In genomic region chr7:66681491-66682349, GRCh38 we compare ENCODE assay signal across 1 cellular context.
TF ChIP-seq lines count a peak whose summit lies in the region.

No MANE protein-coding gene starts in this region.

TF ChIP-seq in K562, 482 proteins besides CTCF, POLR2A, EP300 and RAD21 (continued from another document and continues in another):
- TF ChIP-seq ZNF318 (IDR thresholded peaks at IDR 0.05; ENCODE audit: borderline replicate concordance in 1 of 2, low read depth in 1 of 2) (no peak), REST (CRISPR knock-in tag; IDR thresholded peaks at IDR 0.05; ENCODE audit: low read depth) (no peak; the same call in none of the 2 replicates), MTA1 (IDR thresholded peaks at IDR 0.05; ENCODE audit: borderline replicate concordance) (0 out of 2 replicates have a peak, but pooled peaks have one; percentile 16), KAT2B (IDR thresholded peaks at IDR 0.05; ENCODE audit: low read depth, low read length) (no peak), FOXP1 (CRISPR knock-in tag; IDR thresholded peaks at IDR 0.05) (0 out of 2 replicates have a peak, but pooled peaks have one; percentile 21), NKRF (IDR thresholded peaks at IDR 0.05; ENCODE audit: borderline replicate concordance) (peak; percentile 92), VEZF1 (CRISPR knock-in tag; IDR thresholded peaks at IDR 0.05) (peak; percentile 79), HDGF (IDR thresholded peaks at IDR 0.05) (no peak), EGR1 (conservative IDR thresholded peaks at IDR 0.05) (peak; percentile 94), MAFF (IDR thresholded peaks at IDR 0.05; ENCODE audit: low read length) (no peak), ZNF24 (IDR thresholded peaks at IDR 0.05) (no peak), KAT7 (CRISPR knock-in tag; IDR thresholded peaks at IDR 0.05; ENCODE audit: borderline replicate concordance) (peak; percentile 50), SMARCE1 (IDR thresholded peaks at IDR 0.05) (no peak), ZNF41 (CRISPR knock-in tag; conservative IDR thresholded peaks at IDR 0.05) (no peak), ILF3 (IDR thresholded peaks at IDR 0.05; ENCODE audit: borderline replicate concordance) (peak; percentile 27; the same call in 1 of the 2 replicates), ZNF644 (tag; IDR thresholded peaks at IDR 0.05; ENCODE audit: low read depth) (no peak), HMGXB4 (CRISPR knock-in tag; IDR thresholded peaks at IDR 0.05) (no peak; the same call in none of the 2 replicates), ZNF584 (CRISPR knock-in tag; IDR thresholded peaks at IDR 0.05; ENCODE audit: low read depth) (no peak), FOXM1 (IDR thresholded peaks at IDR 0.05; ENCODE audit: low read depth) (no peak), FOXM1 (CRISPR knock-in tag; IDR thresholded peaks at IDR 0.05; ENCODE audit: low read depth) (no peak), SRSF7 (optimal IDR thresholded peaks at IDR 0.05; ENCODE audit: low read depth, low read length) (no peak), LARP7 (IDR thresholded peaks at IDR 0.05) (0 out of 2 replicates have a peak, but pooled peaks have one; percentile 21), ZBTB33 (CRISPR knock-in tag; IDR thresholded peaks at IDR 0.05) (peak; percentile 64; the same call in 1 of the 2 replicates), KLF16 (IDR thresholded peaks at IDR 0.05) (no peak), CREB3L1 (IDR thresholded peaks at IDR 0.05; ENCODE audit: borderline replicate concordance, low read depth) (peak; percentile 75; the same call in 1 of the 2 replicates), NONO (IDR thresholded peaks at IDR 0.05; ENCODE audit: low read depth in 2 of 2, low read length in 1 of 2) (peak; percentile 51 to 64; a peak in 3 of 4 replicates), TCFL5 (CRISPR knock-in tag; conservative IDR thresholded peaks at IDR 0.05) (no peak), RBM17 (IDR thresholded peaks at IDR 0.05; ENCODE audit: borderline replicate concordance, low read depth, low read length) (no peak), CXXC5 (CRISPR knock-in tag; IDR thresholded peaks at IDR 0.05) (peak; percentile 98), ZNF75A (CRISPR knock-in tag; IDR thresholded peaks at IDR 0.05) (0 out of 2 replicates have a peak, but pooled peaks have one; percentile 46), HDAC6 (IDR thresholded peaks at IDR 0.05; ENCODE audit: low read depth, low read length) (no peak), MBD2 (IDR thresholded peaks at IDR 0.05; ENCODE audit: borderline replicate concordance, low read depth) (peak; percentile 74; the same call in 1 of the 2 replicates), PCBP2 (IDR thresholded peaks at IDR 0.05; ENCODE audit: low read depth, low read length, poor library complexity, severe bottlenecking) (no peak), E2F1 (CRISPR knock-in tag; IDR thresholded peaks at IDR 0.05) (peak; percentile 91), ZNF311 (CRISPR knock-in tag; IDR thresholded peaks at IDR 0.05) (no peak), ZNF12 (CRISPR knock-in tag; IDR thresholded peaks at IDR 0.05) (no peak; the same call in 1 of the 2 replicates), ESRRB (CRISPR knock-in tag; IDR thresholded peaks at IDR 0.05; ENCODE audit: borderline replicate concordance) (no peak), ZBTB8A (IDR thresholded peaks at IDR 0.05; ENCODE audit: partially characterized antibody) (no peak), ZFP1 (CRISPR knock-in tag; IDR thresholded peaks at IDR 0.05) (no peak)
